Comparison of ENCODE assay signal across 1 cellular context in genomic region chr13:78258304-78258703, GRCh38.
TF ChIP-seq lines count a peak whose summit lies in the region.

No MANE protein-coding gene starts in this region.

TF ChIP-seq in GM23338, 12 proteins besides CTCF, POLR2A, EP300 and RAD21 (continued from another document):
- no peak for TF ChIP-seq ZNF462 (CRISPR knock-in tag; IDR thresholded peaks at IDR 0.05)
- no peak for TF ChIP-seq NANOG (IDR thresholded peaks at IDR 0.05; ENCODE audit: borderline replicate concordance)
- TF ChIP-seq, protein P1, sequence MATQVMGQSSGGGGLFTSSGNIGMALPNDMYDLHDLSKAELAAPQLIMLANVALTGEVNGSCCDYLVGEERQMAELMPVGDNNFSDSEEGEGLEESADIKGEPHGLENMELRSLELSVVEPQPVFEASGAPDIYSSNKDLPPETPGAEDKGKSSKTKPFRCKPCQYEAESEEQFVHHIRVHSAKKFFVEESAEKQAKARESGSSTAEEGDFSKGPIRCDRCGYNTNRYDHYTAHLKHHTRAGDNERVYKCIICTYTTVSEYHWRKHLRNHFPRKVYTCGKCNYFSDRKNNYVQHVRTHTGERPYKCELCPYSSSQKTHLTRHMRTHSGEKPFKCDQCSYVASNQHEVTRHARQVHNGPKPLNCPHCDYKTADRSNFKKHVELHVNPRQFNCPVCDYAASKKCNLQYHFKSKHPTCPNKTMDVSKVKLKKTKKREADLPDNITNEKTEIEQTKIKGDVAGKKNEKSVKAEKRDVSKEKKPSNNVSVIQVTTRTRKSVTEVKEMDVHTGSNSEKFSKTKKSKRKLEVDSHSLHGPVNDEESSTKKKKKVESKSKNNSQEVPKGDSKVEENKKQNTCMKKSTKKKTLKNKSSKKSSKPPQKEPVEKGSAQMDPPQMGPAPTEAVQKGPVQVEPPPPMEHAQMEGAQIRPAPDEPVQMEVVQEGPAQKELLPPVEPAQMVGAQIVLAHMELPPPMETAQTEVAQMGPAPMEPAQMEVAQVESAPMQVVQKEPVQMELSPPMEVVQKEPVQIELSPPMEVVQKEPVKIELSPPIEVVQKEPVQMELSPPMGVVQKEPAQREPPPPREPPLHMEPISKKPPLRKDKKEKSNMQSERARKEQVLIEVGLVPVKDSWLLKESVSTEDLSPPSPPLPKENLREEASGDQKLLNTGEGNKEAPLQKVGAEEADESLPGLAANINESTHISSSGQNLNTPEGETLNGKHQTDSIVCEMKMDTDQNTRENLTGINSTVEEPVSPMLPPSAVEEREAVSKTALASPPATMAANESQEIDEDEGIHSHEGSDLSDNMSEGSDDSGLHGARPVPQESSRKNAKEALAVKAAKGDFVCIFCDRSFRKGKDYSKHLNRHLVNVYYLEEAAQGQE (IDR thresholded peaks at IDR 0.05; ENCODE audit: unreplicated experiment) = no peak
- no peak for TF ChIP-seq STAT1 (IDR thresholded peaks at IDR 0.05; ENCODE audit: unreplicated experiment)
- no peak for TF ChIP-seq JUNB (IDR thresholded peaks at IDR 0.05; ENCODE audit: unreplicated experiment)
- TF ChIP-seq EZH2 (IDR thresholded peaks at IDR 0.05; ENCODE audit: low read depth, unreplicated experiment) = no peak
- no peak for TF ChIP-seq CREB1 (CRISPR knock-in tag; IDR thresholded peaks at IDR 0.05; ENCODE audit: low read depth)
- no peak for TF ChIP-seq ZNF331 (CRISPR knock-in tag; IDR thresholded peaks at IDR 0.05; ENCODE audit: low read depth)
- TF ChIP-seq POLR2AphosphoS5 (IDR thresholded peaks at IDR 0.05; ENCODE audit: low read depth) = no peak
